In genomic region chr14:76152333-76152681, GRCh38 we compare ENCODE assay signal across 8 cellular contexts. TPM values are rescaled to one million over a fixed set of nuclear protein-coding genes. Genes with fewer than 3 reads are reported as not detected.
DNase-seq lines count a peak whose midpoint lies in the region; ATAC-seq and TF ChIP-seq lines count a peak whose summit lies in the region.

No MANE protein-coding gene starts in this region.

- H3K9me3 ChIP-seq in HUES64 (ENCODE audit: insufficient read depth, low read depth, low read length) (no peaks in the 10 kb centered on the region), adrenal gland (replicated peaks in 1 of 3) (no peaks in the 10 kb centered on the region), left ventricle myocardium inferior (replicated peaks) (no peaks in the 10 kb centered on the region), vagina (no peaks in the 10 kb centered on the region)

- peaks cover 61 to 63% (median 61%) of the 10 kb centered on the region in 3 donors for H3K4me1 Mint-ChIP-seq in T-cell

- H3K4me3 ChIP-seq in HUES64 (ENCODE audit: low read length) (peak overlapping the region; percentile 88), adrenal gland (peak overlapping the region in 3 of 4 donors; percentile 74 to 98 (median 94)), left ventricle myocardium inferior (peak overlapping the region; percentile 95), vagina (peak overlapping the region; percentile 79 to 98)

- H3K4me1 ChIP-seq in HUES64 (ENCODE audit: insufficient read depth, low read length) (peaks cover 15% of the 10 kb centered on the region), adrenal gland (replicated peaks in 1 of 2) (peaks cover 20 to 46% of the 10 kb centered on the region in 2 donors), left ventricle myocardium inferior (peaks cover 55% of the 10 kb centered on the region), vagina (peaks cover 51% of the 10 kb centered on the region)

- H3K4me3 Mint-ChIP-seq in T-cell, result peak overlapping the region; percentile 95 to 96 (median 95)

- peak overlapping the region; percentile 70; the same call in 1 of the 2 replicates for H3K27ac ChIP-seq in HUES64 (ENCODE audit: low read depth, low read length)
- H3K27ac ChIP-seq in adrenal gland, result peak overlapping the region in 4 of 5 donors; percentile 45 to 94 (median 88)
- peak overlapping the region; percentile 83 for H3K27ac ChIP-seq in left ventricle myocardium inferior (replicated peaks)
- H3K27ac ChIP-seq in vagina, result peak overlapping the region; percentile 76

- intact Hi-C loops in adrenal gland (cut with DNase I), result no loop called here
- intact Hi-C loops in left ventricle myocardium inferior (cut with micrococcal nuclease), result no loop called here
- intact Hi-C loops in vagina (cut with DNase I), result no loop called here

- H3K9me3 Mint-ChIP-seq in T-cell, result peaks cover 0 to 2% (median 0%) of the 10 kb centered on the region in 3 donors

- POLR2A ChIA-PET in T-cell (lab: Charles Lee), result interaction anchor here in 1 of 2 donors (1.1 kb wide), 1 partner anchor 23 kb away, joined by 3 read pairs; no protein-coding TSS in a partner anchor

- under 1% methylated on average over 17 of the region's 17 CpGs for WGBS in HUES64
- WGBS in adrenal gland, 4 donors, result 0 to 1% (median 0%) methylated on average over 17 of the region's 17 CpGs

- peak overlapping the region; percentile 89 to 96 for H3K27ac Mint-ChIP-seq in T-cell

- TF ChIP-seq CTCF in adrenal gland (IDR thresholded peaks at IDR 0.05), result no peak
- TF ChIP-seq CTCF in left ventricle myocardium inferior (IDR thresholded peaks at IDR 0.05; ENCODE audit: borderline replicate concordance), result no peak
- no peak for TF ChIP-seq CTCF in vagina (IDR thresholded peaks at IDR 0.05)

- CTCF ChIA-PET in T-cell (lab: Charles Lee), result interaction anchor here in 1 of 2 donors (1.5 kb wide), 1 partner anchor 166 kb away, joined by 5 read pairs; no protein-coding TSS in a partner anchor

- peaks cover 24% of the 10 kb centered on the region for H3K36me3 Mint-ChIP-seq in T-cell

- TF ChIP-seq POLR2A in adrenal gland (IDR thresholded peaks at IDR 0.05), result peak in 1 of 2 donors; percentile 23
- no peak for TF ChIP-seq POLR2A in vagina (IDR thresholded peaks at IDR 0.05)

- no peaks in the 10 kb centered on the region for H3K27me3 Mint-ChIP-seq in T-cell

- H3K9ac ChIP-seq in HUES64 (ENCODE audit: low read depth, low read length), result peak overlapping the region; percentile 77

- H3K27me3 ChIP-seq in HUES64 (ENCODE audit: insufficient read depth, low read length) (peaks cover 23% of the 10 kb centered on the region), adrenal gland (no peaks in the 10 kb centered on the region), left ventricle myocardium inferior (ENCODE audit: low read depth) (peaks cover 3% of the 10 kb centered on the region), vagina (no peaks in the 10 kb centered on the region)

- ATAC-seq in GM21526 (IDR thresholded peaks at IDR 0.05; ENCODE audit: low FRiP score, unreplicated experiment) (peak; percentile 67), T-cell (replicated peaks in 1 of 4) (peak; percentile 63 to 85 (median 74))

- H3K36me3 ChIP-seq in HUES64 (ENCODE audit: insufficient read depth, low read length), result peaks cover 35% of the 10 kb centered on the region
- peaks cover 0 to 9% of the 10 kb centered on the region in 2 donors for H3K36me3 ChIP-seq in adrenal gland (replicated peaks in 1 of 2)
- H3K36me3 ChIP-seq in left ventricle myocardium inferior, result peaks cover 22% of the 10 kb centered on the region
- H3K36me3 ChIP-seq in vagina, result peaks cover 0 to 16% of the 10 kb centered on the region in 2 donors

- DNase-seq in DMS53 treated with DMSO at 0.1 percent for 48 hours (lab: John Stamatoyannopoulos, UW; ENCODE audit: unreplicated experiment) (peak; percentile 12), T-cell (peak; percentile 36 to 78 (median 63)), adrenal gland (peak; percentile 58 to 88 (median 83)), left ventricle myocardium inferior (peak; percentile 44), pulmonary artery endothelial cell (ENCODE audit: low read depth, low spot score) (peak; percentile 57), vagina (ENCODE audit: extremely low spot score in 2 of 2) (no peak)

RNA-seq across cellular contexts. Expression of gene GPATCH2L, which starts 0.6 kb away (rescaled TPM):
- polyA plus RNA-seq in HUES64 (2013, experiment 1 of 2), result 27.0 TPM
- polyA plus RNA-seq in HUES64 (2013, experiment 2 of 2), result 21.8 TPM
- total RNA-seq in T-cell (10 to 100 TPM; 58.5 to 74.6 (median 72.1) TPM), adrenal gland (100 to 1,000 TPM in 1 of 8 donors, 10 to 100 TPM in 7; 21.5 to 108 (median 45.9) TPM), left ventricle myocardium inferior (26.5 TPM), pulmonary artery endothelial cell (44.2 and 69.1 TPM in 2 replicates), vagina (34.6 TPM)
- polyA plus RNA-seq in adrenal gland, result 10 to 100 TPM in 1 of 3 donors, 1 to 10 TPM in 2; 3.2 to 13.8 (median 6.1) TPM

Comparison
In these comparisons a context has a peak if more than half of its experiments do, and no peak if none do; other contexts are left out.
1. DNase-seq: peak in DMS53 treated with DMSO at 0.1 percent for 48 hours (single experiment), T-cell (34 of 34), adrenal gland (7 of 7), left ventricle myocardium inferior (single experiment) and pulmonary artery endothelial cell (single experiment); none in vagina (0 of 2).
2. Peak in every context shown above with its lines, with median percentiles within 50 percentile points of each other: H3K27ac ChIP-seq and H3K4me3 ChIP-seq.